Comparison of ENCODE assay signal across 9 cellular contexts in genomic region chr4:93828332-93828829, GRCh38. TPM values are rescaled to one million over a fixed set of nuclear protein-coding genes. Genes with fewer than 3 reads are reported as not detected.
DNase-seq lines count a peak whose midpoint lies in the region; ATAC-seq and TF ChIP-seq lines count a peak whose summit lies in the region.
"Had no signal": no experiment of that assay in that cellular context is flagged by ENCODE, and none has a peak within 500 bp of the region (broad histone marks: within the 10 kb centered on the region; RNA-seq: fewer than 3 reads in every experiment).

Gene ATOH1, plus strand, starts transcription at chr4:93828753. Its CDS starts 174 bp downstream, at chr4:93828927.

- H3K4me3 ChIP-seq in Jurkat, Clone E6-1 (ENCODE audit: low read length) = peak within 1 kb of the TSS; percentile 32
- peak within 1 kb of the TSS; percentile 54 to 59 for H3K4me3 ChIP-seq in ascending aorta
- peak within 1 kb of the TSS in 3 of 4 donors; percentile 25 to 50 (median 39) for H3K4me3 ChIP-seq in transverse colon

- H3K36me3 ChIP-seq in ascending aorta (no peaks in the 10 kb centered on the region), transverse colon (no peaks in the 10 kb centered on the region)

- DNase-seq in D341Med (ENCODE audit: low spot score) = peak; percentile 73
- DNase-seq in Jurkat, Clone E6-1 (ENCODE audit: low read depth, low spot score) = no peak
- no peak for DNase-seq in ascending aorta (ENCODE audit: low spot score in 2 of 2)
- peak; percentile 33 for DNase-seq in kidney tubule cell (ENCODE audit: low spot score)
- DNase-seq in transverse colon = peak; percentile 66
- DNase-seq in cerebellar cortex (ENCODE audit: low spot score) = no peak

- intact Hi-C loops in ascending aorta (cut with DNase I) (no loop called here), transverse colon (cut with DNase I; ENCODE audit: low total_unique reads) (no loop called here)

- no peak for TF ChIP-seq CTCF in ascending aorta (IDR thresholded peaks at IDR 0.05)
- no peak for TF ChIP-seq CTCF in transverse colon (IDR thresholded peaks at IDR 0.05)

- peaks cover 0 to 11% of the 10 kb centered on the region in 2 donors for H3K4me1 ChIP-seq in ascending aorta
- H3K4me1 ChIP-seq in transverse colon = peaks cover 9 to 37% (median 28%) of the 10 kb centered on the region in 4 donors

- TF ChIP-seq POLR2A in transverse colon (IDR thresholded peaks at IDR 0.05) = peak; percentile 56

- in situ Hi-C loops in transverse colon (cut with MboI; ENCODE audit: low pct_ligation_motif_present in 1 of 4, low pct_unique_long_range_greater_than_20kb in 1 of 4, low sequenced_read_pairs in 3 of 4) = no loop called here

- H3K9me3 ChIP-seq in ascending aorta (no peaks in the 10 kb centered on the region), transverse colon (no peaks in the 10 kb centered on the region)

- TF ChIP-seq EP300 in transverse colon (IDR thresholded peaks at IDR 0.05; ENCODE audit: low read depth) = no peak

- ATAC-seq in GM21360 (IDR thresholded peaks at IDR 0.05; ENCODE audit: unreplicated experiment) = no peak
- no peak for ATAC-seq in GM21529 (IDR thresholded peaks at IDR 0.05; ENCODE audit: unreplicated experiment)

- 0 to 1% methylated on average over 5 to 40 of the region's 40 CpGs for WGBS in transverse colon (ENCODE audit: low coverage in 1 of 2), 2 donors

- H3K27ac ChIP-seq in ascending aorta = no peak within 1 kb of the TSS
- peak within 1 kb of the TSS; percentile 34 to 74 (median 46) for H3K27ac ChIP-seq in transverse colon

- H3K27me3 ChIP-seq in ascending aorta (peaks cover 26% of the 10 kb centered on the region), transverse colon (peaks cover 79% of the 10 kb centered on the region)

RNA-seq across cellular contexts. Expression of gene ATOH1, which starts in this region (rescaled TPM):
- 0.53 TPM for polyA plus RNA-seq in Jurkat, Clone E6-1 (2012; ENCODE audit: insufficient read depth, insufficient read length)
- total RNA-seq in ascending aorta = not detected
- total RNA-seq in transverse colon = 10 to 100 TPM; 23.5 to 76.7 (median 32.8) TPM
- total RNA-seq: fibroblast of villous mesenchyme had no signal

Comparison
In these comparisons a context has a peak if more than half of its experiments do, and no peak if none do; other contexts are left out.
1. RNA of gene ATOH1 (total RNA-seq): 23.5 to 76.7 TPM in transverse colon; not detected in ascending aorta (single experiment); every median in the first group is over 10 times any median in the second.
2. DNase-seq: peak in D341Med (single experiment), kidney tubule cell (single experiment) and transverse colon (single experiment); none in Jurkat, Clone E6-1 (single experiment), ascending aorta (0 of 2) and cerebellar cortex (single experiment).
3. H3K27ac ChIP-seq: peak in transverse colon (4 of 4); none in ascending aorta (0 of 2).
4. Peak in every context shown above with its lines, with median percentiles within 50 percentile points of each other: H3K4me3 ChIP-seq.